Comparison of ENCODE assay signal across 20 cellular contexts in the genomic region with DNA sequence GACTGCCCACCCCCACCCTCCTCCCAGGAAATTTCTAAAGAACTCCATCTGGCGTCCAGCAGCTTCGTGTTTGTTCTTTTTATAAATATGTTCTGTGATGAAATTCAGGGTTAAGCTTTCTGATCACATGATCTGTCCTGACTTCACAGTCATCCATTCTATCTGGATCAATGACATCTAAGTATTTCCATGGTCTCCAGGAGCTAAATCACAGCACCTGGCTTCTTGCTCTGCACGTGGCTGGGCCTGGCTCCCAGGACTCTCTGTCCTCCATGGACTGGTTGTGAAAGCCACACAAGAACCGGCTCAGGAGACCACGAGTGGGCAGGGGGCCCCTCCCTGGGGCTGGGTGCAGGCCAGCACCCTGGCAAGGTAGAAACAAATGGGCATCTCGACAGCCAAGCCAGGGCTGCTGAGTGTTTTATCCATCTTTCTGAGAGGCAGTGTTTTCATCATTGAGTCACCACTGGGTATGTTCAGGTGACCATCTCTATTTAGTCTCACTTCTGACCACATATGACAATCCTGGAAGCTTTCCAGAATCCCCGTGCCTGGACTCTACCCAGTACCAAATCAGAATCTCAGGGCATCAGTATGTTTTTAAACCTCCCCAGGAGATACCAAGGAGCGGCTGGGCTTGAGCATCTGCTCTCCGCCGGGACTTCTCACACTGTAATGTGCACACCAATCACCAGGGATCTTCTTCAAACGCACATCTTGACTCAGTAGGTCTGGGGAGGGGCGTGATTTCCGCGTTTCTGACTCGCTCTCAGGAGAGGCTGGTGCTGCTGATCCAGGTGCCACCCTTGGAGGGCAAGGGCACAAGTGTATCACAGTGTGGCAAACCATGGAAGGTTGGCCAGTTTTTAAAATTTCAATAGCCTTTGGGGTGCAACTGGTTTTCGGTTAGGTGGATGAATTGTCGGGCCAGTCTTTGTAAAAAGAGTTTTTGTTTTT.
"Had no signal": no experiment of that assay in that cellular context is flagged by ENCODE, and none has a peak within 500 bp of the region (broad histone marks: within the 10 kb centered on the region; RNA-seq: fewer than 3 reads in every experiment).

No MANE protein-coding gene starts in this region.

- H3K27me3 ChIP-seq: thyroid gland, vagina had no signal

- H3K4me3 ChIP-seq: left ventricle myocardium inferior, skin epidermis, thyroid gland, vagina had no signal

- H3K9me3 ChIP-seq: left ventricle myocardium inferior, thyroid gland, vagina had no signal

- H3K4me1 ChIP-seq: left ventricle myocardium inferior, parathyroid adenoma, thyroid gland, vagina had no signal

- ATAC-seq: activated CD8-positive, alpha-beta memory T cell treated with anti-CD3 and anti-CD28 coated beads, Interleukin-2, amount 10 ng/mL, durations not matched to agents 7 days and 5 days had no signal

- DNase-seq: activated CD4-positive, alpha-beta T cell treated with anti-CD3 and anti-CD28 coated beads, Interleukin-2, amount 50 U/mL, for 48 hours; activated CD4-positive, CD25-positive, alpha-beta regulatory T cell treated with anti-CD3 and anti-CD28 coated beads, Interleukin-2, amount 50 U/mL, for 72 hours; activated CD8-positive, alpha-beta memory T cell treated with anti-CD3 and anti-CD28 coated beads, Interleukin-2, amount 10 ng/mL, durations not matched to agents 7 days and 5 days; activated effector memory CD4-positive, alpha-beta T cell treated with Interleukin-2 at 50 U/mL for 16 hours; activated T-cell treated with anti-CD3 and anti-CD28 coated beads, Interleukin-2, amount 50 U/mL, for 24 hours; amygdala; cerebellar nuclear complex; dermis blood vessel endothelial cell; endodermal cell; erythroblast; foreskin melanocyte; left ventricle myocardium inferior; mesendoderm; nephron progenitor cell; retina; stimulated activated CD4-positive, alpha-beta T cell treated with anti-CD3 and anti-CD28 coated beads, Interleukin-4, amount 100 ng/mL, for 4 hours; thyroid gland had no signal

- H3K36me3 ChIP-seq: left ventricle myocardium inferior, thyroid gland, vagina had no signal

- H3K27ac ChIP-seq: left ventricle myocardium inferior, parathyroid adenoma, skin epidermis, thyroid gland, vagina had no signal
